ENCODE assay signal across 8 cellular contexts in the genomic region with DNA sequence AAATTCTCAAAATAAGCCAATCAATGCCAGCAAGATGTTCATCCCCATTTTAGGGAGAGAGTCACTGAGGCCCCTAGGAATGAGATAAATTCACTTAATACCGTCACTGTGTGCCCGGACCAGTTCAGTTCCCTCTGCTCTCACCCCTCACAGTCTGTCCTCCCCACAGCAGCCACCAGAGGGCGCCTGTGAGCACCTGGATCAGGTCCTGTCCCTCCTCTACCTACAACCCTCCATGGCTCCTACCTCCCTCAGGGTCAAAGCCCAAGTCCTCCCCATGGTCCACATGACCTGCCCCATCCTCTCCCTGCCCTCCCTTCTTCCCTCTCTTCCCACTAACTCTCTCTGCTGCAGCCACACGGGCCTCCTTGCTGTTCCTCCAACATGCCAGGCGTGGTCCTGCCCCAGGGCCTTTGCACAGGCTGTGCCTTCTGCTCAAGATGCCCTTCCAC. TPM values are rescaled to one million over a fixed set of nuclear protein-coding genes. Genes with fewer than 3 reads are reported as not detected.
A peak's percentile ranks its signal among the peaks of the same experiment; 100 is the strongest.
DNase-seq lines count a peak whose midpoint lies in the region; ATAC-seq and TF ChIP-seq lines count a peak whose summit lies in the region.

No MANE protein-coding gene starts in this region.

- H3K4me1 Mint-ChIP-seq in stimulated activated naive B cell treated with anti-CD40 and anti-IgM and Interleukin-4, amounts not matched to agents 10 μg/mL and 1 μg/mL and 100 μg/mL, for 72 hours, result peaks cover 8 to 10% of the 10 kb centered on the region in 2 donors

- no peaks in the 10 kb centered on the region for H3K4me1 ChIP-seq in mucosa of descending colon (ENCODE audit: low read depth)

- no peak overlapping the region for H3K27ac Mint-ChIP-seq in stimulated activated naive B cell treated with anti-CD40 and anti-IgM and Interleukin-4, amounts not matched to agents 10 μg/mL and 1 μg/mL and 100 μg/mL, for 72 hours

- no peak overlapping the region for H3K4me3 Mint-ChIP-seq in stimulated activated naive B cell treated with anti-CD40 and anti-IgM and Interleukin-4, amounts not matched to agents 10 μg/mL and 1 μg/mL and 100 μg/mL, for 72 hours

- peaks cover 6% of the 10 kb centered on the region for H3K27me3 ChIP-seq in HL-60 (ENCODE audit: insufficient read depth, poor library complexity, severe bottlenecking)

- intact Hi-C loops in mucosa of descending colon (cut with DNase I, micrococcal nuclease), result no loop called here

- H3K4me3 ChIP-seq in HL-60 (replicated peaks; ENCODE audit: insufficient read depth, low read length), result no peak overlapping the region
- H3K4me3 ChIP-seq in cardiac fibroblast (replicated peaks in 1 of 2; ENCODE audit: low read depth in 2 of 2, low read length in 2 of 2), result no peak overlapping the region
- no peak overlapping the region for H3K4me3 ChIP-seq in mucosa of descending colon

- peaks cover 34 to 52% of the 10 kb centered on the region in 2 donors for H3K27me3 Mint-ChIP-seq in stimulated activated naive B cell treated with anti-CD40 and anti-IgM and Interleukin-4, amounts not matched to agents 10 μg/mL and 1 μg/mL and 100 μg/mL, for 72 hours

- DNase-seq in AG08396 (ENCODE audit: low spot score) (peak; percentile 63), HL-60 (ENCODE audit: low read depth in 1 of 2, low spot score in 1 of 2) (peak; percentile 35 to 74), cardiac fibroblast (ENCODE audit: low read depth in 2 of 2) (peak; percentile 26 to 50), mucosa of descending colon (peak in 2 of 3 donors; percentile 82 to 85), putamen (ENCODE audit: low spot score) (no peak)
- DNase-seq in activated CD4-positive, CD25-positive, alpha-beta regulatory T cell treated with anti-CD3 and anti-CD28 coated beads, Interleukin-2, amount 50 U/mL, for 16 hours (ENCODE audit: low read depth, low spot score), result peak; percentile 53
- peak; percentile 39 for DNase-seq in stimulated activated naive B cell treated with anti-CD40 and anti-IgM and Interleukin-4, amounts not matched to agents 10 μg/mL and 1 μg/mL and 100 μg/mL, for 72 hours

- H3K9me3 ChIP-seq in mucosa of descending colon, result no peaks in the 10 kb centered on the region

- ATAC-seq in mucosa of descending colon, result peak; percentile 78
- ATAC-seq in stimulated activated naive B cell treated with anti-CD40 and anti-IgM and Interleukin-4, amounts not matched to agents 10 μg/mL and 1 μg/mL and 100 μg/mL, for 72 hours (replicated peaks), result peak; percentile 68 to 73
- ATAC-seq in HG03378 (IDR thresholded peaks at IDR 0.05; ENCODE audit: unreplicated experiment), result no peak

- peaks cover 5% of the 10 kb centered on the region in 2 donors for H3K9me3 Mint-ChIP-seq in stimulated activated naive B cell treated with anti-CD40 and anti-IgM and Interleukin-4, amounts not matched to agents 10 μg/mL and 1 μg/mL and 100 μg/mL, for 72 hours

- TF ChIP-seq CTCF in HL-60 (IDR thresholded peaks at IDR 0.05; ENCODE audit: insufficient read depth, low read length) (peak; percentile 92), cardiac fibroblast (IDR thresholded peaks at IDR 0.05; ENCODE audit: low read depth, low read length) (peak; percentile 92), mucosa of descending colon (IDR thresholded peaks at IDR 0.05) (peak; percentile 54)

- no peaks in the 10 kb centered on the region for H3K36me3 ChIP-seq in mucosa of descending colon (ENCODE audit: low read depth)

- no peak overlapping the region for H3K27ac ChIP-seq in HL-60 (replicated peaks)

- H3K36me3 Mint-ChIP-seq in stimulated activated naive B cell treated with anti-CD40 and anti-IgM and Interleukin-4, amounts not matched to agents 10 μg/mL and 1 μg/mL and 100 μg/mL, for 72 hours, result no peaks in the 10 kb centered on the region

RNA-seq across cellular contexts. Expression of gene NFIC, which starts 42.0 kb away (rescaled TPM):
- total RNA-seq in mucosa of descending colon, result 100 to 1,000 TPM in 1 of 3 donors, 10 to 100 TPM in 2; 38.4 to 210 (median 79.3) TPM
